In genomic region chr19:16582486-16583261, GRCh38 we compare ENCODE assay signal across 12 cellular contexts. TPM values are rescaled to one million over a fixed set of nuclear protein-coding genes. Genes with fewer than 3 reads are reported as not detected.
A peak's percentile ranks its signal among the peaks of the same experiment; 100 is the strongest.
DNase-seq lines count a peak whose midpoint lies in the region; ATAC-seq and FAIRE-seq lines count a peak whose summit lies in the region.
"Had no signal": no experiment of that assay in that cellular context is flagged by ENCODE, and none has a peak within 500 bp of the region (broad histone marks: within the 10 kb centered on the region; RNA-seq: fewer than 3 reads in every experiment).

No MANE protein-coding gene starts in this region.

- DNase-seq in activated CD8-positive, alpha-beta memory T cell treated with anti-CD3 and anti-CD28 coated beads, Interleukin-2, amount 10 ng/mL, durations not matched to agents 7 days and 5 days, result no peak
- DNase-seq in activated CD8-positive, alpha-beta memory T cell treated with anti-CD3 and anti-CD28 coated beads, Interleukin-2, amount 50 U/mL, for 48 hours, result no peak
- DNase-seq in T-cell (no peak), NCI-H345 (lab: John Stamatoyannopoulos, UW) (no peak), RCC 7860 (ENCODE audit: low spot score) (no peak), NCI-H2029 (lab: John Stamatoyannopoulos, UW) (no peak)
- no peak for DNase-seq in effector memory CD8-positive, alpha-beta T cell
- DNase-seq in stimulated activated effector memory CD8-positive, alpha-beta T cell treated with anti-CD3 and anti-CD28 coated beads, Interleukin-12 subunit alpha, Interleukin-12 subunit beta, amount 100 ng/mL, for 72 hours (ENCODE audit: low spot score in 2 of 2), result no peak
- DNase-seq: central memory CD4-positive, alpha-beta T cell; GDM1; kidney; NCI-H526 treated with DMSO at 0.1 percent for 48 hours had no signal

- POLR2A ChIA-PET in T-cell (lab: Charles Lee), result no interaction called here

- no peak for FAIRE-seq in RCC 7860 (lab: Jason Lieb, UNC)
- FAIRE-seq: kidney had no signal

- no peaks in the 10 kb centered on the region for H3K9me3 Mint-ChIP-seq in activated CD8-positive, alpha-beta memory T cell treated with anti-CD3 and anti-CD28 coated beads, Interleukin-2, amount 10 ng/mL, durations not matched to agents 7 days and 5 days (ENCODE audit: low read depth)
- H3K9me3 Mint-ChIP-seq in T-cell, result no peaks in the 10 kb centered on the region
- no peaks in the 10 kb centered on the region for H3K9me3 Mint-ChIP-seq in effector memory CD8-positive, alpha-beta T cell
- no peaks in the 10 kb centered on the region for H3K9me3 Mint-ChIP-seq in stimulated activated effector memory CD8-positive, alpha-beta T cell treated with anti-CD3 and anti-CD28 coated beads, Interleukin-12 subunit alpha, Interleukin-12 subunit beta, amount 100 ng/mL, for 72 hours

- peak overlapping the region; percentile 94 for H3K27ac Mint-ChIP-seq in activated CD8-positive, alpha-beta memory T cell treated with anti-CD3 and anti-CD28 coated beads, Interleukin-2, amount 10 ng/mL, durations not matched to agents 7 days and 5 days
- H3K27ac Mint-ChIP-seq in T-cell, result peak overlapping the region; percentile 88 to 90
- peak overlapping the region; percentile 93 to 95 for H3K27ac Mint-ChIP-seq in effector memory CD8-positive, alpha-beta T cell
- H3K27ac Mint-ChIP-seq in stimulated activated effector memory CD8-positive, alpha-beta T cell treated with anti-CD3 and anti-CD28 coated beads, Interleukin-12 subunit alpha, Interleukin-12 subunit beta, amount 100 ng/mL, for 72 hours, result peak overlapping the region; percentile 90

- ATAC-seq in activated CD8-positive, alpha-beta memory T cell treated with anti-CD3 and anti-CD28 coated beads, Interleukin-2, amount 10 ng/mL, durations not matched to agents 7 days and 5 days, result no peak
- ATAC-seq in T-cell (replicated peaks in 1 of 4), result no peak
- ATAC-seq in effector memory CD8-positive, alpha-beta T cell (replicated peaks), result no peak
- no peak for ATAC-seq in stimulated activated effector memory CD8-positive, alpha-beta T cell treated with anti-CD3 and anti-CD28 coated beads, Interleukin-12 subunit alpha, Interleukin-12 subunit beta, amount 100 ng/mL, for 72 hours

- no peak overlapping the region for H3K4me3 Mint-ChIP-seq in activated CD8-positive, alpha-beta memory T cell treated with anti-CD3 and anti-CD28 coated beads, Interleukin-2, amount 10 ng/mL, durations not matched to agents 7 days and 5 days
- peak overlapping the region in 2 of 3 donors; percentile 28 to 50 for H3K4me3 Mint-ChIP-seq in T-cell
- H3K4me3 Mint-ChIP-seq in effector memory CD8-positive, alpha-beta T cell, result peak overlapping the region; percentile 29 to 78
- H3K4me3 Mint-ChIP-seq in stimulated activated effector memory CD8-positive, alpha-beta T cell treated with anti-CD3 and anti-CD28 coated beads, Interleukin-12 subunit alpha, Interleukin-12 subunit beta, amount 100 ng/mL, for 72 hours, result peak overlapping the region; percentile 77

- CTCF ChIA-PET in activated CD8-positive, alpha-beta memory T cell treated with anti-CD3 and anti-CD28 coated beads, Interleukin-2, amount 10 ng/mL, durations not matched to agents 7 days and 5 days (lab: Charles Lee), result no interaction called here
- CTCF ChIA-PET in T-cell (lab: Charles Lee), result no interaction called here

- H3K27me3 Mint-ChIP-seq in activated CD8-positive, alpha-beta memory T cell treated with anti-CD3 and anti-CD28 coated beads, Interleukin-2, amount 10 ng/mL, durations not matched to agents 7 days and 5 days, result no peaks in the 10 kb centered on the region
- no peaks in the 10 kb centered on the region for H3K27me3 Mint-ChIP-seq in T-cell
- no peaks in the 10 kb centered on the region for H3K27me3 Mint-ChIP-seq in effector memory CD8-positive, alpha-beta T cell

- peaks cover 3% of the 10 kb centered on the region for H3K36me3 Mint-ChIP-seq in activated CD8-positive, alpha-beta memory T cell treated with anti-CD3 and anti-CD28 coated beads, Interleukin-2, amount 10 ng/mL, durations not matched to agents 7 days and 5 days
- peaks cover 9% of the 10 kb centered on the region for H3K36me3 Mint-ChIP-seq in T-cell
- peaks cover 74% of the 10 kb centered on the region for H3K36me3 Mint-ChIP-seq in effector memory CD8-positive, alpha-beta T cell (ENCODE audit: insufficient read depth)
- H3K36me3 Mint-ChIP-seq in stimulated activated effector memory CD8-positive, alpha-beta T cell treated with anti-CD3 and anti-CD28 coated beads, Interleukin-12 subunit alpha, Interleukin-12 subunit beta, amount 100 ng/mL, for 72 hours, result peaks cover 66% of the 10 kb centered on the region

- peaks cover 64% of the 10 kb centered on the region for H3K4me1 Mint-ChIP-seq in activated CD8-positive, alpha-beta memory T cell treated with anti-CD3 and anti-CD28 coated beads, Interleukin-2, amount 10 ng/mL, durations not matched to agents 7 days and 5 days
- H3K4me1 Mint-ChIP-seq in T-cell, result peaks cover 73 to 81% (median 79%) of the 10 kb centered on the region in 3 donors
- peaks cover 48 to 66% of the 10 kb centered on the region in 2 donors for H3K4me1 Mint-ChIP-seq in effector memory CD8-positive, alpha-beta T cell (ENCODE audit: low read depth in 2 of 2)
- peaks cover 81% of the 10 kb centered on the region for H3K4me1 Mint-ChIP-seq in stimulated activated effector memory CD8-positive, alpha-beta T cell treated with anti-CD3 and anti-CD28 coated beads, Interleukin-12 subunit alpha, Interleukin-12 subunit beta, amount 100 ng/mL, for 72 hours

RNA-seq across cellular contexts. Expression of gene SLC35E1, which starts 10.5 kb away (rescaled TPM):
- 10 to 100 TPM; 46.2 to 46.3 TPM for total RNA-seq in activated CD8-positive, alpha-beta memory T cell treated with anti-CD3 and anti-CD28 coated beads, Interleukin-2, amount 10 ng/mL, durations not matched to agents 7 days and 5 days
- 10 to 100 TPM; 32.7 to 67.5 (median 36.9) TPM for total RNA-seq in T-cell

RNA-seq across cellular contexts. Expression of gene CHERP, which starts 40.4 kb away (rescaled TPM):
- 10 to 100 TPM; 66.5 to 74.5 TPM for total RNA-seq in activated CD8-positive, alpha-beta memory T cell treated with anti-CD3 and anti-CD28 coated beads, Interleukin-2, amount 10 ng/mL, durations not matched to agents 7 days and 5 days
- total RNA-seq in T-cell, result 10 to 100 TPM; 52.6 to 76.7 (median 70.3) TPM

RNA-seq across cellular contexts. Expression of gene MED26, which starts 45.3 kb away (rescaled TPM):
- 10 to 100 TPM; 16.0 to 21.3 TPM for total RNA-seq in activated CD8-positive, alpha-beta memory T cell treated with anti-CD3 and anti-CD28 coated beads, Interleukin-2, amount 10 ng/mL, durations not matched to agents 7 days and 5 days
- total RNA-seq in T-cell, result 10 to 100 TPM; 14.7 to 42.0 (median 21.1) TPM
